12 cellular contexts compared by ENCODE assay signal in the genomic region with DNA sequence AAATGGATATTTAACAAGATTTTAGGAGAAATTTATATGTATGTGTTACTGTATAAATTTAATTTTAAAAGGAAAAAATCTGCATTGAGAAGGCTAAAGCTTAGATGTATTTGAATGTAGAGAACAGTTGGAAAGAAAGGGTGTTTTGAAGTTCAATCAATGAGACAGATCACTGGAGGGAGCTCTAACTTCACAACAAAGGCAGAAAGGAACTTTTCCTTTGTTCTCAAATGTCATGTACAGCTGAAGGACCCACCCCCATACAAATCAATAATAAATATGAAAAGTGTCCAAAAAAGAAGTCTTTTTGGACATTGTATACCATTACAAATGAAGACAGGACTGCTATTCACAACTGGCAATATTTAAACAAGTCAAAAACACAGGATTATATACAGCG.
DNase-seq lines count a peak whose midpoint lies in the region; ATAC-seq and TF ChIP-seq lines count a peak whose summit lies in the region.
"Had no signal": no experiment of that assay in that cellular context is flagged by ENCODE, and none has a peak within 500 bp of the region (broad histone marks: within the 10 kb centered on the region; RNA-seq: fewer than 3 reads in every experiment).

No MANE protein-coding gene starts in this region.

- H3K27me3 ChIP-seq in A673 (replicated peaks; ENCODE audit: insufficient read depth, low read depth, low read length, poor library complexity) (no peaks in the 10 kb centered on the region), brain microvascular endothelial cell (replicated peaks) (no peaks in the 10 kb centered on the region), left ventricle myocardium inferior (ENCODE audit: low read depth) (no peaks in the 10 kb centered on the region)

- in situ Hi-C loops in brain microvascular endothelial cell (cut with HindIII; ENCODE audit: low pct_ligation_motif_present, low sequenced_read_pairs): no loop called here

- H3K4me1 ChIP-seq in A673 (ENCODE audit: insufficient read depth, low read length, poor library complexity, severe bottlenecking) (peaks cover 6% of the 10 kb centered on the region), OCI-LY7 (ENCODE audit: insufficient read depth, low read length, poor library complexity, severe bottlenecking) (no peaks in the 10 kb centered on the region), left ventricle myocardium inferior (no peaks in the 10 kb centered on the region)
- H3K4me1 ChIP-seq: lower lobe of right lung had no signal

- H3K9me3 Mint-ChIP-seq in glutamatergic neuron (ENCODE audit: unreplicated experiment): no peaks in the 10 kb centered on the region

- no peak overlapping the region for H2AFZ ChIP-seq in OCI-LY7 (ENCODE audit: low read length)

- CTCF ChIA-PET in A673 (lab: Charles Lee) (interaction anchor here (1.0 kb wide), 1 partner anchor 119 kb away, joined by 3 read pairs; no protein-coding TSS in a partner anchor), HEK293T (lab: Yijun Ruan, JAX) (no interaction called here), OCI-LY7 (lab: Charles Lee; ENCODE audit: unreplicated experiment) (no interaction called here)

- H3K27ac Mint-ChIP-seq in glutamatergic neuron (ENCODE audit: unreplicated experiment): peak overlapping the region; percentile 66
- H3K27ac Mint-ChIP-seq: T-helper 1 cell treated with Interleukin-12 subunit alpha and Interleukin-12 subunit beta and Interleukin-4 antibody, amounts not matched to agents 30 μg/mL and 1 μg/mL, for 36 hours had no signal

- peaks cover under 1% of the 10 kb centered on the region for H3K9me3 ChIP-seq in A673 (ENCODE audit: low read depth, low read length, poor library complexity, severe bottlenecking)
- no peaks in the 10 kb centered on the region for H3K9me3 ChIP-seq in OCI-LY7 (ENCODE audit: low read length)
- peaks cover 6% of the 10 kb centered on the region for H3K9me3 ChIP-seq in left ventricle myocardium inferior (replicated peaks)
- H3K9me3 ChIP-seq: lower lobe of right lung had no signal

- H3K27ac ChIP-seq in A673 (ENCODE audit: low read depth, low read length, poor library complexity, severe bottlenecking) (no peak overlapping the region), OCI-LY7 (ENCODE audit: low read depth, low read length, poor library complexity, severe bottlenecking) (no peak overlapping the region), brain microvascular endothelial cell (no peak overlapping the region), left ventricle myocardium inferior (replicated peaks) (no peak overlapping the region)
- H3K27ac ChIP-seq: lower lobe of right lung had no signal

- POLR2A ChIA-PET in A673 (lab: Charles Lee; ENCODE audit: low non-redundant PET): no interaction called here
- POLR2A ChIA-PET in HEK293T (lab: Yijun Ruan, JAX): no interaction called here
- POLR2A ChIA-PET in OCI-LY7 (lab: Charles Lee): no interaction called here

- H3K4me3 ChIP-seq in A673 (ENCODE audit: low read depth, low read length, poor library complexity, severe bottlenecking) (no peak overlapping the region), OCI-LY7 (ENCODE audit: low read depth, low read length, poor library complexity, severe bottlenecking) (no peak overlapping the region), brain microvascular endothelial cell (ENCODE audit: low read depth, low read length) (no peak overlapping the region), left ventricle myocardium inferior (no peak overlapping the region)
- H3K4me3 ChIP-seq: lower lobe of right lung had no signal

- H3K9me2 ChIP-seq in OCI-LY7 (ENCODE audit: insufficient read depth, low read length): no peaks in the 10 kb centered on the region

- no peaks in the 10 kb centered on the region for H3K79me2 ChIP-seq in OCI-LY7 (ENCODE audit: insufficient read depth, low read depth, low read length)

- no peaks in the 10 kb centered on the region for H3K36me3 Mint-ChIP-seq in glutamatergic neuron (ENCODE audit: unreplicated experiment)

- TF ChIP-seq CTCF in A673 (conservative IDR thresholded peaks at IDR 0.05; ENCODE audit: low read depth, low read length): peak; percentile 62
- peak; percentile 29; the same call in 1 of the 2 replicates for TF ChIP-seq CTCF in OCI-LY7 (conservative IDR thresholded peaks at IDR 0.05; ENCODE audit: low read length)
- no peak for TF ChIP-seq CTCF in glutamatergic neuron (IDR thresholded peaks at IDR 0.05; ENCODE audit: partially characterized antibody, unreplicated experiment)
- no peak for TF ChIP-seq CTCF in brain microvascular endothelial cell (IDR thresholded peaks at IDR 0.05; ENCODE audit: low read depth, low read length, missing control alignments)
- TF ChIP-seq CTCF in left ventricle myocardium inferior (IDR thresholded peaks at IDR 0.05; ENCODE audit: borderline replicate concordance): no peak

- no peaks in the 10 kb centered on the region for H4K20me1 ChIP-seq in OCI-LY7 (ENCODE audit: insufficient read depth, low read length)

- no peak overlapping the region for H3K4me2 ChIP-seq in OCI-LY7 (ENCODE audit: low read length)

- intact Hi-C loops in A673 (cut with micrococcal nuclease; ENCODE audit: unreplicated experiment): loop anchor here (5.0 kb wide), 2 partner anchors 311 to 361 kb away; no protein-coding TSS in a partner anchor
- intact Hi-C loops in OCI-LY7 (cut with micrococcal nuclease; ENCODE audit: unreplicated experiment): no loop called here
- intact Hi-C loops in left ventricle myocardium inferior (cut with micrococcal nuclease): no loop called here

- peaks cover 2% of the 10 kb centered on the region for H3K4me1 Mint-ChIP-seq in glutamatergic neuron (ENCODE audit: low read depth, unreplicated experiment)

- ATAC-seq in HG03378 (IDR thresholded peaks at IDR 0.05; ENCODE audit: unreplicated experiment): no peak
- ATAC-seq: lower lobe of right lung had no signal

- H3K36me3 ChIP-seq in A673 (ENCODE audit: insufficient read depth, low read length, poor library complexity, severe bottlenecking) (no peaks in the 10 kb centered on the region), OCI-LY7 (ENCODE audit: insufficient read depth, low read length) (no peaks in the 10 kb centered on the region), brain microvascular endothelial cell (replicated peaks) (no peaks in the 10 kb centered on the region), left ventricle myocardium inferior (no peaks in the 10 kb centered on the region)
- H3K36me3 ChIP-seq: lower lobe of right lung had no signal

- BruUV-seq in A673 (replicated peaks; lab: Mats Ljungman, UMichigan): no TSS peak
- no TSS peak for BruUV-seq in OCI-LY7 (replicated peaks; lab: Mats Ljungman, UMichigan)

- H3K27me3 Mint-ChIP-seq in glutamatergic neuron (ENCODE audit: unreplicated experiment): no peaks in the 10 kb centered on the region

- DNase-seq in A673 (ENCODE audit: low spot score) (peak; percentile 49), HEK293T (ENCODE audit: extremely low spot score) (peak; percentile 4), OCI-LY7 (ENCODE audit: low spot score) (no peak), glutamatergic neuron (no peak), brain microvascular endothelial cell (no peak), T-helper 9 cell (no peak), left ventricle myocardium inferior (no peak)
- DNase-seq: aorta, lower lobe of right lung, NCI-H1930 had no signal

- no peak overlapping the region for H3K4me3 Mint-ChIP-seq in glutamatergic neuron (ENCODE audit: unreplicated experiment)
- H3K4me3 Mint-ChIP-seq: T-helper 1 cell treated with Interleukin-12 subunit alpha and Interleukin-12 subunit beta and Interleukin-4 antibody, amounts not matched to agents 30 μg/mL and 1 μg/mL, for 36 hours had no signal

TF ChIP-seq in HEK293T, 16 proteins besides CTCF, POLR2A, EP300 and RAD21:
- no peak for TF ChIP-seq HDGF (IDR thresholded peaks at IDR 0.05; ENCODE audit: borderline replicate concordance)
- TF ChIP-seq NFRKB (IDR thresholded peaks at IDR 0.05): no peak
- no peak for TF ChIP-seq ARNT (IDR thresholded peaks at IDR 0.05)
- TF ChIP-seq, protein P1, sequence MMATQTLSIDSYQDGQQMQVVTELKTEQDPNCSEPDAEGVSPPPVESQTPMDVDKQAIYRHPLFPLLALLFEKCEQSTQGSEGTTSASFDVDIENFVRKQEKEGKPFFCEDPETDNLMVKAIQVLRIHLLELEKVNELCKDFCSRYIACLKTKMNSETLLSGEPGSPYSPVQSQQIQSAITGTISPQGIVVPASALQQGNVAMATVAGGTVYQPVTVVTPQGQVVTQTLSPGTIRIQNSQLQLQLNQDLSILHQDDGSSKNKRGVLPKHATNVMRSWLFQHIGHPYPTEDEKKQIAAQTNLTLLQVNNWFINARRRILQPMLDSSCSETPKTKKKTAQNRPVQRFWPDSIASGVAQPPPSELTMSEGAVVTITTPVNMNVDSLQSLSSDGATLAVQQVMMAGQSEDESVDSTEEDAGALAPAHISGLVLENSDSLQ (IDR thresholded peaks at IDR 0.05): no peak
- TF ChIP-seq BHLHE40 (IDR thresholded peaks at IDR 0.05; ENCODE audit: borderline replicate concordance): no peak
- TF ChIP-seq TARDBP (IDR thresholded peaks at IDR 0.05): no peak
- no peak for TF ChIP-seq LEF1 (IDR thresholded peaks at IDR 0.05; ENCODE audit: borderline replicate concordance)
- TF ChIP-seq ZNF384 (IDR thresholded peaks at IDR 0.05): no peak
- TF ChIP-seq CTBP1 (IDR thresholded peaks at IDR 0.05; ENCODE audit: borderline replicate concordance): no peak
- TF ChIP-seq FOXK2 (IDR thresholded peaks at IDR 0.05): no peak

Comparison
In these comparisons a context has a peak if more than half of its experiments do, and no peak if none do; other contexts are left out.
1. DNase-seq: peak in A673 (single experiment) and HEK293T (single experiment); none in OCI-LY7 (single experiment), glutamatergic neuron (single experiment), brain microvascular endothelial cell (single experiment), T-helper 9 cell (single experiment) and left ventricle myocardium inferior (single experiment).
2. CTCF ChIP-seq: peak in A673 (single experiment) and OCI-LY7 (single experiment); none in glutamatergic neuron (single experiment), brain microvascular endothelial cell (single experiment) and left ventricle myocardium inferior (single experiment).